In the genomic region with DNA sequence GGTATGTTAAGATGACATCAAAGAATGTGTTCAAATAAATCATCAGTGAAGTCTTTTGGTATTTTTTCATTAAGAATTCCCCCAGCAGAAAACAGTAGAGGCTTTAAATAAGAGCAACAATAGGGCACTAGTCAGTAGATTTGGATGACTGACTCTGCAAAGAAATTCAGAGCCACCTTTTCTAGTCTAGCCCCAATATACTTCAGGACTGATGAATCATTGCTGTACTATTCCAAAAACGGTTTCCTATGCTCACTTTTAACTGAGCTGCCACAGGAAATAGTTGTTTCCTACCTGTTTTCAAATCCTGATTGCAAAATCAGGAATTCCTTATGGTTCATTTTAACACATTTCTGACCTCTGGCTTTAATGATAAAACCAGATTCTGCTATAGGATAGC, we compare ENCODE assay signal across 1 cellular context.
A peak's percentile ranks its signal among the peaks of the same experiment; 100 is the strongest.
TF ChIP-seq lines count a peak whose summit lies in the region.

No MANE protein-coding gene starts in this region.

TF ChIP-seq in endothelial cell of umbilical vein, 7 proteins besides CTCF, POLR2A, EP300 and RAD21:
- TF ChIP-seq GATA2 (IDR thresholded peaks at IDR 0.05; ENCODE audit: insufficient read depth, insufficient read length, low read depth, low read length): no peak
- TF ChIP-seq EZH2 (IDR thresholded peaks at IDR 0.05; ENCODE audit: borderline replicate concordance, low read depth, low read length, severe bottlenecking): no peak
- TF ChIP-seq, protein P1, sequence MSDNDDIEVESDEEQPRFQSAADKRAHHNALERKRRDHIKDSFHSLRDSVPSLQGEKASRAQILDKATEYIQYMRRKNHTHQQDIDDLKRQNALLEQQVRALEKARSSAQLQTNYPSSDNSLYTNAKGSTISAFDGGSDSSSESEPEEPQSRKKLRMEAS (IDR thresholded peaks at IDR 0.05; ENCODE audit: insufficient read depth, insufficient read length): no peak
- peak; percentile 32 for TF ChIP-seq FOS (IDR thresholded peaks at IDR 0.05; ENCODE audit: borderline replicate concordance, insufficient read depth, low read length)
